In the genomic region with DNA sequence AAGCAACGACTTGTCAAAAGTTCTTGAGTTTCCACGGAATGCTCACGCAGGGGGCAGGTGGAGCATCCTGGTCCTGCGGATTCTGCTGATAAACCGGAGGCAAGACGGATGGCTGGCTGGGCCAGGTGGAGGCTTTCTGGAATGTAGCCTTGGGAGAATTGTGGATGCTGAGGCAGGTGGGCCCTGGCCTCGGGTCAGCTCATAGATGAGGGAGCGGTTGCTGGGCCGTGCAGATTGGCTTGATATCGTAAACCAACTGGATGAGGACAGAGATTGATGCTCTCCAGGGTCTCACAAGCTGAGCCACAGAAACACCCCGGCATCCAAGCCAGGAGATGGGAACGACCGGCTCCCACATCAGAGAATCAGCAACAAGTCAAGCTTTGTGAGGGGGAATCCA, we compare ENCODE assay signal across 17 cellular contexts. TPM values are rescaled to one million over a fixed set of nuclear protein-coding genes. Genes with fewer than 3 reads are reported as not detected.
DNase-seq lines count a peak whose midpoint lies in the region; ATAC-seq lines count a peak whose summit lies in the region.
"Had no signal": no experiment of that assay in that cellular context is flagged by ENCODE, and none has a peak within 500 bp of the region (broad histone marks: within the 10 kb centered on the region; RNA-seq: fewer than 3 reads in every experiment).

No MANE protein-coding gene starts in this region.

- H3K27me3 ChIP-seq in CD4-positive, CD25-positive, alpha-beta regulatory T cell (ENCODE audit: control insufficient read depth, insufficient read depth, low read length) = no peaks in the 10 kb centered on the region
- peaks cover 0 to 12% (median 0%) of the 10 kb centered on the region in 3 experiments for H3K27me3 ChIP-seq in neuronal stem cell (ENCODE audit: control insufficient read depth in 3 of 3, insufficient read depth in 3 of 3, low read depth in 1 of 3, low read length in 3 of 3)
- H3K27me3 ChIP-seq: BLaER1 had no signal

- no peaks in the 10 kb centered on the region for H3K9me3 Mint-ChIP-seq in CD4-positive, CD25-positive, alpha-beta regulatory T cell
- H3K9me3 Mint-ChIP-seq in activated T-helper 17 cell treated with anti-CD3 and anti-CD28 coated beads, Interleukin-2, amount 50 U/mL, for 72 hours = no peaks in the 10 kb centered on the region
- H3K9me3 Mint-ChIP-seq: CD8-positive, alpha-beta T cell; HFFc6 had no signal

- no peak overlapping the region for H2BK120ac ChIP-seq in neuronal stem cell (ENCODE audit: low read depth, low read length)

- H3K36me3 Mint-ChIP-seq in CD4-positive, CD25-positive, alpha-beta regulatory T cell = no peaks in the 10 kb centered on the region
- no peaks in the 10 kb centered on the region for H3K36me3 Mint-ChIP-seq in activated T-helper 17 cell treated with anti-CD3 and anti-CD28 coated beads, Interleukin-2, amount 50 U/mL, for 72 hours (ENCODE audit: low read depth)
- H3K36me3 Mint-ChIP-seq: CD8-positive, alpha-beta T cell had no signal

- no peak overlapping the region for H3K4ac ChIP-seq in neuronal stem cell (ENCODE audit: low read length)

- H2BK5ac ChIP-seq in neuronal stem cell (ENCODE audit: low read length) = no peak overlapping the region

- no peak overlapping the region for H3K27ac ChIP-seq in CD4-positive, CD25-positive, alpha-beta regulatory T cell (ENCODE audit: insufficient read depth, low read length, poor library complexity, severe bottlenecking)
- H3K27ac ChIP-seq in neuronal stem cell (replicated peaks; ENCODE audit: low read length) = no peak overlapping the region
- H3K27ac ChIP-seq: 22Rv1, BLaER1, C4-2B, GM23248 had no signal

- no peak overlapping the region for H4K91ac ChIP-seq in neuronal stem cell (ENCODE audit: low read depth, low read length, poor library complexity)

- no peak overlapping the region for H3K4me3 Mint-ChIP-seq in CD4-positive, CD25-positive, alpha-beta regulatory T cell
- H3K4me3 Mint-ChIP-seq in activated T-helper 17 cell treated with anti-CD3 and anti-CD28 coated beads, Interleukin-2, amount 50 U/mL, for 72 hours = no peak overlapping the region
- H3K4me3 Mint-ChIP-seq: B cell; CD8-positive, alpha-beta T cell; HFFc6 had no signal

- no CpG with 5 or more reads among the region's 13 CpGs for WGBS in neuronal stem cell (ENCODE audit: extremely low coverage in 2 of 2, insufficient read length in 2 of 2, insufficient replicate concordance in 1 of 2), 2 donors

- H2AK5ac ChIP-seq in neuronal stem cell (ENCODE audit: low read depth, low read length) = peak overlapping the region; percentile 81

- H3K9me3 ChIP-seq in CD4-positive, CD25-positive, alpha-beta regulatory T cell (ENCODE audit: control insufficient read depth in 2 of 2, low read length in 2 of 2) = no peaks in the 10 kb centered on the region
- no peaks in the 10 kb centered on the region for H3K9me3 ChIP-seq in neuronal stem cell (replicated peaks in 1 of 2; ENCODE audit: control insufficient read depth in 2 of 2, insufficient read depth in 1 of 2, low read depth in 1 of 2, low read length in 2 of 2)
- H3K9me3 ChIP-seq: BLaER1, Caco-2, HAP-1 had no signal

- peak overlapping the region in 2 of 3 donors; percentile 33 to 68 for H3K27ac Mint-ChIP-seq in CD4-positive, CD25-positive, alpha-beta regulatory T cell
- H3K27ac Mint-ChIP-seq in activated T-helper 17 cell treated with anti-CD3 and anti-CD28 coated beads, Interleukin-2, amount 50 U/mL, for 72 hours = peak overlapping the region; percentile 34
- H3K27ac Mint-ChIP-seq: B cell; CD8-positive, alpha-beta T cell; HFFc6 had no signal

- H4K8ac ChIP-seq in neuronal stem cell (ENCODE audit: low read depth, low read length) = no peak overlapping the region

- H3K4me1 ChIP-seq in CD4-positive, CD25-positive, alpha-beta regulatory T cell (ENCODE audit: control insufficient read depth, insufficient read depth, low read length, poor library complexity, severe bottlenecking) = peaks cover 13% of the 10 kb centered on the region
- H3K4me1 ChIP-seq in neuronal stem cell (ENCODE audit: control insufficient read depth in 2 of 2, insufficient read depth in 1 of 2, low read depth in 1 of 2, low read length in 2 of 2) = no peaks in the 10 kb centered on the region
- H3K4me1 ChIP-seq: HAP-1 had no signal

- no peak overlapping the region for H2BK15ac ChIP-seq in neuronal stem cell (ENCODE audit: low read length)

- no peak overlapping the region for H3K23ac ChIP-seq in neuronal stem cell (ENCODE audit: low read depth, low read length, poor library complexity)

- ATAC-seq in CD4-positive, CD25-positive, alpha-beta regulatory T cell (ENCODE audit: low read depth in 2 of 2) = no peak
- no peak for ATAC-seq in activated T-helper 17 cell treated with anti-CD3 and anti-CD28 coated beads, Interleukin-2, amount 50 U/mL, for 72 hours (replicated peaks)
- ATAC-seq in GM19324 (IDR thresholded peaks at IDR 0.05; ENCODE audit: low FRiP score, unreplicated experiment) (no peak), HG03342 (IDR thresholded peaks at IDR 0.05; ENCODE audit: unreplicated experiment) (no peak)
- ATAC-seq: CD8-positive, alpha-beta T cell had no signal

- H2AFZ ChIP-seq in neuronal stem cell (ENCODE audit: low read length) = no peak overlapping the region
- H2AFZ ChIP-seq: GM23248 had no signal

- no peak overlapping the region for H3K9ac ChIP-seq in neuronal stem cell (ENCODE audit: low read depth, low read length, poor library complexity)
- H3K9ac ChIP-seq: BLaER1, GM23248 had no signal

- DNase-seq in CD4-positive, CD25-positive, alpha-beta regulatory T cell = no peak
- DNase-seq in neuronal stem cell (ENCODE audit: low spot score) = no peak
- no peak for DNase-seq in H4 (ENCODE audit: low spot score)
- DNase-seq: Caco-2; CD8-positive, alpha-beta T cell; DMS153; DND-41; GM23248; HFFc6 had no signal

- H3K4me3 ChIP-seq in CD4-positive, CD25-positive, alpha-beta regulatory T cell (ENCODE audit: low read depth, low read length) = no peak overlapping the region
- no peak overlapping the region for H3K4me3 ChIP-seq in neuronal stem cell (ENCODE audit: low read length in 2 of 2)
- H3K4me3 ChIP-seq: BLaER1, GM23248, HAP-1 had no signal

- H3K79me1 ChIP-seq in neuronal stem cell (ENCODE audit: low read depth, low read length) = no peaks in the 10 kb centered on the region

- H3K36me3 ChIP-seq in CD4-positive, CD25-positive, alpha-beta regulatory T cell (ENCODE audit: control insufficient read depth, insufficient read depth, low read length) = no peaks in the 10 kb centered on the region
- no peaks in the 10 kb centered on the region for H3K36me3 ChIP-seq in neuronal stem cell (replicated peaks in 1 of 2; ENCODE audit: control insufficient read depth in 2 of 2, insufficient read depth in 2 of 2, low read length in 2 of 2)
- H3K36me3 ChIP-seq: BLaER1, HAP-1 had no signal

- H3K4me1 Mint-ChIP-seq in CD4-positive, CD25-positive, alpha-beta regulatory T cell = peaks cover 9 to 28% (median 13%) of the 10 kb centered on the region in 4 donors
- H3K4me1 Mint-ChIP-seq in activated T-helper 17 cell treated with anti-CD3 and anti-CD28 coated beads, Interleukin-2, amount 50 U/mL, for 72 hours = peaks cover 8% of the 10 kb centered on the region

- no peaks in the 10 kb centered on the region for H3K27me3 Mint-ChIP-seq in CD4-positive, CD25-positive, alpha-beta regulatory T cell
- no peaks in the 10 kb centered on the region for H3K27me3 Mint-ChIP-seq in activated T-helper 17 cell treated with anti-CD3 and anti-CD28 coated beads, Interleukin-2, amount 50 U/mL, for 72 hours
- H3K27me3 Mint-ChIP-seq: B cell had no signal

- no peak overlapping the region for H3K14ac ChIP-seq in neuronal stem cell (ENCODE audit: low read length)

- peak overlapping the region; percentile 27 for H3K18ac ChIP-seq in neuronal stem cell (ENCODE audit: low read length)

- no peak overlapping the region for H2BK12ac ChIP-seq in neuronal stem cell (ENCODE audit: low read length)

- H3K4me2 ChIP-seq in neuronal stem cell (ENCODE audit: insufficient read depth, low read length, poor library complexity, severe bottlenecking) = no peak overlapping the region
- H3K4me2 ChIP-seq: BLaER1 had no signal

RNA-seq across cellular contexts. Expression of gene TFRC, which starts 50.0 kb away (rescaled TPM):
- 356 TPM for total RNA-seq in CD4-positive, CD25-positive, alpha-beta regulatory T cell
- polyA plus RNA-seq in CD4-positive, CD25-positive, alpha-beta regulatory T cell = 10 to 100 TPM; 21.5 to 36.9 (median 28.7) TPM
- 100 to 1,000 TPM; 376 to 800 TPM for total RNA-seq in activated T-helper 17 cell treated with anti-CD3 and anti-CD28 coated beads, Interleukin-2, amount 50 U/mL, for 72 hours
- 33.8 TPM for polyA plus RNA-seq in neuronal stem cell (2013, experiment 1 of 2)
- 33.9 TPM for polyA plus RNA-seq in neuronal stem cell (2013, experiment 2 of 2)
- total RNA-seq in H4 (2014; rRNA removed; shearing (Covaris generic)) = 260 and 286 TPM in 2 replicates
